ENCODE assay signal across 33 cellular contexts in genomic region chr9:109834855-109835254, GRCh38.
"Had no signal": no experiment of that assay in that cellular context is flagged by ENCODE, and none has a peak within 500 bp of the region (broad histone marks: within the 10 kb centered on the region; RNA-seq: fewer than 3 reads in every experiment).

No MANE protein-coding gene starts in this region.

- H3K27me3 ChIP-seq: MG63 had no signal

- H3K9me3 ChIP-seq: MG63 had no signal

- DNase-seq: Karpas-422, Kasumi-1, MG63, MM.1S, MV-4-11, NCI-H1048, NCI-H1092, NCI-H1092 treated with DMSO at 0.1 percent for 48 hours, NCI-H1105, NCI-H1105 treated with DMSO at 0.1 percent for 48 hours, NCI-H1417, NCI-H1417 treated with DMSO at 0.1 percent for 48 hours, NCI-H1436, NCI-H1436 treated with DMSO at 0.1 percent for 48 hours, NCI-H146, NCI-H1694, NCI-H1694 treated with DMSO at 0.1 percent for 48 hours, NCI-H187, NCI-H187 treated with DMSO at 0.1 percent for 48 hours, NCI-H1930, NCI-H2029, NCI-H2029 treated with DMSO at 0.1 percent for 48 hours, NCI-H2081, NCI-H2081 treated with DMSO at 0.1 percent for 48 hours, NCI-H2107, NCI-H2171, NCI-H2171 treated with DMSO at 0.1 percent for 48 hours, NCI-H2227 treated with DMSO at 0.1 percent for 48 hours, NCI-H226, NCI-H446, NCI-H446 treated with DMSO at 0.1 percent for 48 hours, NCI-H524, NCI-H524 treated with DMSO at 0.1 percent for 48 hours had no signal

- H3K36me3 ChIP-seq: MG63 had no signal

- H3K4me3 ChIP-seq: MG63 had no signal
